Comparison of ENCODE assay signal across 10 cellular contexts in genomic region chr12:128830505-128830893, GRCh38. TPM values are rescaled to one million over a fixed set of nuclear protein-coding genes. Genes with fewer than 3 reads are reported as not detected.
DNase-seq lines count a peak whose midpoint lies in the region; ATAC-seq and TF ChIP-seq lines count a peak whose summit lies in the region.
"Had no signal": no experiment of that assay in that cellular context is flagged by ENCODE, and none has a peak within 500 bp of the region (broad histone marks: within the 10 kb centered on the region; RNA-seq: fewer than 3 reads in every experiment).

No MANE protein-coding gene starts in this region.

- no peak for TF ChIP-seq CTCF in GM06990 (IDR thresholded peaks at IDR 0.05; ENCODE audit: insufficient read depth, low read length, poor library complexity, severe bottlenecking)

- ATAC-seq in GM19468 (IDR thresholded peaks at IDR 0.05; ENCODE audit: extremely low read depth, unreplicated experiment) (peak; percentile 22), HG03342 (IDR thresholded peaks at IDR 0.05; ENCODE audit: unreplicated experiment) (peak; percentile 47)
- no peak for ATAC-seq in activated CD8-positive, alpha-beta T cell treated with anti-CD3 and anti-CD28 coated beads, Interleukin-2, amount 10 ng/mL, durations not matched to agents 7 days and 5 days

- no peak overlapping the region for H3K4me3 ChIP-seq in GM06990 (replicated peaks; ENCODE audit: low read depth, low read length)
- H3K4me3 ChIP-seq in CD4-positive, alpha-beta memory T cell (ENCODE audit: low read length in 2 of 2) = no peak overlapping the region

- no peaks in the 10 kb centered on the region for H3K9me3 Mint-ChIP-seq in activated CD8-positive, alpha-beta T cell treated with anti-CD3 and anti-CD28 coated beads, Interleukin-2, amount 10 ng/mL, durations not matched to agents 7 days and 5 days (ENCODE audit: insufficient read depth)
- H3K9me3 Mint-ChIP-seq in CD4-positive, alpha-beta memory T cell = peaks cover 0 to 4% (median 0%) of the 10 kb centered on the region in 8 donors

- H3K27me3 Mint-ChIP-seq in activated CD8-positive, alpha-beta T cell treated with anti-CD3 and anti-CD28 coated beads, Interleukin-2, amount 10 ng/mL, durations not matched to agents 7 days and 5 days (ENCODE audit: low read depth) = peaks cover 2% of the 10 kb centered on the region
- peaks cover 11 to 14% of the 10 kb centered on the region in 2 donors for H3K27me3 Mint-ChIP-seq in CD4-positive, alpha-beta memory T cell
- H3K27me3 Mint-ChIP-seq: activated naive CD4-positive, alpha-beta T cell treated with anti-CD3 and anti-CD28 coated beads, Interleukin-2, amount 50 U/mL, for 24 hours had no signal

- no peak overlapping the region for H3K27ac ChIP-seq in CD4-positive, alpha-beta memory T cell (ENCODE audit: low read depth, low read length)

- no peaks in the 10 kb centered on the region for H3K36me3 Mint-ChIP-seq in activated CD8-positive, alpha-beta T cell treated with anti-CD3 and anti-CD28 coated beads, Interleukin-2, amount 10 ng/mL, durations not matched to agents 7 days and 5 days (ENCODE audit: low read depth)
- H3K36me3 Mint-ChIP-seq in CD4-positive, alpha-beta memory T cell = no peaks in the 10 kb centered on the region
- H3K36me3 Mint-ChIP-seq: activated naive CD4-positive, alpha-beta T cell treated with anti-CD3 and anti-CD28 coated beads, Interleukin-2, amount 50 U/mL, for 24 hours had no signal

- DNase-seq in GM06990 (ENCODE audit: extremely low read depth, insufficient read length) (peak; percentile 78), germinal center (ENCODE audit: low spot score) (no peak), NCI-H748 treated with DMSO at 0.1 percent for 48 hours (lab: John Stamatoyannopoulos, UW) (no peak), cerebellar nuclear complex (lab: John Stamatoyannopoulos, UW) (no peak)
- DNase-seq in activated CD8-positive, alpha-beta T cell treated with anti-CD3 and anti-CD28 coated beads, Interleukin-2, amount 10 ng/mL, durations not matched to agents 7 days and 5 days = no peak
- no peak for DNase-seq in CD4-positive, alpha-beta memory T cell
- DNase-seq: NCI-H524 treated with DMSO at 0.1 percent for 48 hours had no signal

- H3K4me1 ChIP-seq in CD4-positive, alpha-beta memory T cell (ENCODE audit: insufficient read depth, low read length) = no peaks in the 10 kb centered on the region

- H3K36me3 ChIP-seq in GM06990 (ENCODE audit: control insufficient read depth, insufficient read depth, low read length) = no peaks in the 10 kb centered on the region
- no peaks in the 10 kb centered on the region for H3K36me3 ChIP-seq in CD4-positive, alpha-beta memory T cell (ENCODE audit: insufficient read depth, low read length)

- peak overlapping the region; percentile 69 for H3K27ac Mint-ChIP-seq in activated CD8-positive, alpha-beta T cell treated with anti-CD3 and anti-CD28 coated beads, Interleukin-2, amount 10 ng/mL, durations not matched to agents 7 days and 5 days
- H3K27ac Mint-ChIP-seq in CD4-positive, alpha-beta memory T cell = no peak overlapping the region
- H3K27ac Mint-ChIP-seq: activated naive CD4-positive, alpha-beta T cell treated with anti-CD3 and anti-CD28 coated beads, Interleukin-2, amount 50 U/mL, for 24 hours had no signal

- H3K27me3 ChIP-seq in GM06990 (replicated peaks; ENCODE audit: control insufficient read depth, insufficient read depth, low read length) = no peaks in the 10 kb centered on the region
- no peaks in the 10 kb centered on the region for H3K27me3 ChIP-seq in CD4-positive, alpha-beta memory T cell (ENCODE audit: insufficient read depth, low read length)

- POLR2A ChIA-PET in activated CD8-positive, alpha-beta T cell treated with anti-CD3 and anti-CD28 coated beads, Interleukin-2, amount 10 ng/mL, durations not matched to agents 7 days and 5 days (lab: Charles Lee) = interaction anchor here (1.0 to 1.3 kb wide), 2 partner anchors 9 to 11 kb away, joined by 3 read pairs; no protein-coding TSS in a partner anchor
- POLR2A ChIA-PET in CD4-positive, alpha-beta memory T cell (lab: Charles Lee; ENCODE audit: partially characterized antibody) = no interaction called here

- intact Hi-C loops in CD4-positive, alpha-beta memory T cell (cut with micrococcal nuclease) = no loop called here

- H3K4me3 Mint-ChIP-seq in activated CD8-positive, alpha-beta T cell treated with anti-CD3 and anti-CD28 coated beads, Interleukin-2, amount 10 ng/mL, durations not matched to agents 7 days and 5 days = peak overlapping the region; percentile 43
- H3K4me3 Mint-ChIP-seq in CD4-positive, alpha-beta memory T cell = no peak overlapping the region
- H3K4me3 Mint-ChIP-seq: activated naive CD4-positive, alpha-beta T cell treated with anti-CD3 and anti-CD28 coated beads, Interleukin-2, amount 50 U/mL, for 24 hours had no signal

- no peaks in the 10 kb centered on the region for H3K9me3 ChIP-seq in CD4-positive, alpha-beta memory T cell (ENCODE audit: control insufficient read depth in 1 of 2, low read length in 2 of 2)

- CTCF ChIA-PET in activated CD8-positive, alpha-beta T cell treated with anti-CD3 and anti-CD28 coated beads, Interleukin-2, amount 10 ng/mL, durations not matched to agents 7 days and 5 days (lab: Charles Lee) = interaction anchor here (0.8 to 1.8 kb wide), 2 partner anchors 19 to 47 kb away, joined by 3 to 4 read pairs; no protein-coding TSS in a partner anchor
- CTCF ChIA-PET in CD4-positive, alpha-beta memory T cell (lab: Charles Lee; ENCODE audit: partially characterized antibody) = no interaction called here

- H3K4me1 Mint-ChIP-seq in activated CD8-positive, alpha-beta T cell treated with anti-CD3 and anti-CD28 coated beads, Interleukin-2, amount 10 ng/mL, durations not matched to agents 7 days and 5 days (ENCODE audit: low read depth) = peaks cover 14% of the 10 kb centered on the region
- H3K4me1 Mint-ChIP-seq in CD4-positive, alpha-beta memory T cell = peaks cover 0 to 18% (median 6%) of the 10 kb centered on the region in 4 donors
- H3K4me1 Mint-ChIP-seq: activated naive CD4-positive, alpha-beta T cell treated with anti-CD3 and anti-CD28 coated beads, Interleukin-2, amount 50 U/mL, for 24 hours had no signal

RNA-seq across cellular contexts. Expression of gene SLC15A4, which starts 6.7 kb away (rescaled TPM):
- total RNA-seq in activated CD8-positive, alpha-beta T cell treated with anti-CD3 and anti-CD28 coated beads, Interleukin-2, amount 10 ng/mL, durations not matched to agents 7 days and 5 days = 10 to 100 TPM; 23.2 to 23.8 TPM
- total RNA-seq in CD4-positive, alpha-beta memory T cell = 10 to 100 TPM; 13.1 to 14.6 TPM
- 1 to 10 TPM; 2.0 to 7.0 TPM for polyA plus RNA-seq in CD4-positive, alpha-beta memory T cell

RNA-seq across cellular contexts. Expression of gene GLT1D1, which starts 22.8 kb away (rescaled TPM):
- not detected for total RNA-seq in activated CD8-positive, alpha-beta T cell treated with anti-CD3 and anti-CD28 coated beads, Interleukin-2, amount 10 ng/mL, durations not matched to agents 7 days and 5 days
- total RNA-seq in CD4-positive, alpha-beta memory T cell = not detected
- polyA plus RNA-seq in CD4-positive, alpha-beta memory T cell = not detected
